ENCODE assay signal across 18 cellular contexts in the genomic region with DNA sequence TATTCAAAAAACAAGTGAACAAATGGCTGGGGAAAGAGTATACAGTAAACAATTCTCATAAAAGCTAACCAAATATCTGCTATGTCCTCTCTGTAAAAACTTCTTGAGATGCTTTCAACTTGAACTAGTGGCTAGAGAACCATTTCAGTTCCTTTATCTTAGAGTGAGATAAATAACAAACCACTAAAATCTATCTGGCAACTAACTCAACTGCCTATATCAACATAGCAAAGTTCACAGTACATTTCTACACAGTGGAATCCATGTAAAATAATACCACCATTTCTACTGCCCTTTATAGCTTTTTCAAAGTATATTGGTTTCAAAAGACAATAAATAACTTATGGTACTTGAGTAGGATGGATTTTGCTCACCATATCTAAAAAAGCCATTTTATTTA.
DNase-seq lines count a peak whose midpoint lies in the region; ATAC-seq, FAIRE-seq and TF ChIP-seq lines count a peak whose summit lies in the region.
"Had no signal": no experiment of that assay in that cellular context is flagged by ENCODE, and none has a peak within 500 bp of the region (broad histone marks: within the 10 kb centered on the region; RNA-seq: fewer than 3 reads in every experiment).

No MANE protein-coding gene starts in this region.

- ATAC-seq in GM18909 (IDR thresholded peaks at IDR 0.05; ENCODE audit: poor library complexity, unreplicated experiment): peak; percentile 33
- no peak for ATAC-seq in HG03108 (IDR thresholded peaks at IDR 0.05; ENCODE audit: unreplicated experiment)
- ATAC-seq: Right ventricle myocardium inferior had no signal

- H3K36me3 ChIP-seq in A673 (ENCODE audit: insufficient read depth, low read length, poor library complexity, severe bottlenecking) (peaks cover 4% of the 10 kb centered on the region), adipocyte (ENCODE audit: control insufficient read depth, insufficient read depth, low read length, severe bottlenecking) (no peaks in the 10 kb centered on the region)

- no peak for FAIRE-seq in HTR-8/SVneo (lab: Jason Lieb, UNC)
- FAIRE-seq: A204.1 had no signal

- H3K9me3 ChIP-seq in A673 (ENCODE audit: low read depth, low read length, poor library complexity, severe bottlenecking) (no peaks in the 10 kb centered on the region), adipocyte (ENCODE audit: control insufficient read depth, low read length) (no peaks in the 10 kb centered on the region)

- DNase-seq in A673 (ENCODE audit: low spot score): no peak
- DNase-seq in adipocyte (ENCODE audit: low read depth): peak; percentile 2
- DNase-seq in fibroblast of the aortic adventitia (ENCODE audit: low read depth): peak; percentile 39
- no peak for DNase-seq in SIG-M5 treated with dmso at 0.1 percent for 504 hours (lab: John Stamatoyannopoulos, UW; ENCODE audit: unreplicated experiment)
- DNase-seq in HTR-8/SVneo (ENCODE audit: insufficient read length, low spot score): no peak
- no peak for DNase-seq in activated naive CD4-positive, alpha-beta T cell treated with Interleukin-2 at 50 U/mL for 16 hours
- DNase-seq: GOT3, HCEC 1CT, Kasumi-1, NCI-H1694, NCI-H2081, NCI-H2171, NCI-H345, NCI-H524 treated with DMSO at 0.1 percent for 48 hours had no signal

- H3K4me1 ChIP-seq in A673 (ENCODE audit: insufficient read depth, low read length, poor library complexity, severe bottlenecking) (peaks cover 36% of the 10 kb centered on the region), adipocyte (ENCODE audit: control insufficient read depth, insufficient read depth, low read length) (peaks cover 11% of the 10 kb centered on the region)

- CTCF ChIA-PET in A673 (lab: Charles Lee): no interaction called here

- POLR2A ChIA-PET in A673 (lab: Charles Lee; ENCODE audit: low non-redundant PET): no interaction called here

- H3K27ac ChIP-seq in A673 (ENCODE audit: low read depth, low read length, poor library complexity, severe bottlenecking): peak overlapping the region; percentile 1

- intact Hi-C loops in A673 (cut with micrococcal nuclease; ENCODE audit: unreplicated experiment): loop anchor here (2.0 to 10.0 kb wide), 5 partner anchors 113 to 1657 kb away; no protein-coding TSS in a partner anchor

- BruUV-seq in A673 (replicated peaks; lab: Mats Ljungman, UMichigan): no TSS peak

- H3K4me3 ChIP-seq in A673 (ENCODE audit: low read depth, low read length, poor library complexity, severe bottlenecking) (no peak overlapping the region), adipocyte (ENCODE audit: low read length) (no peak overlapping the region), fibroblast of the aortic adventitia (ENCODE audit: low read depth, low read length) (no peak overlapping the region)

- no peak overlapping the region for H3K9ac ChIP-seq in adipocyte (ENCODE audit: low read length)

- TF ChIP-seq CTCF in A673 (conservative IDR thresholded peaks at IDR 0.05; ENCODE audit: low read depth, low read length) (no peak), fibroblast of the aortic adventitia (IDR thresholded peaks at IDR 0.05; ENCODE audit: insufficient read depth, low read length) (no peak)

- H3K27me3 ChIP-seq in A673 (replicated peaks; ENCODE audit: insufficient read depth, low read depth, low read length, poor library complexity) (no peaks in the 10 kb centered on the region), adipocyte (replicated peaks; ENCODE audit: control insufficient read depth, insufficient read depth, low read length) (no peaks in the 10 kb centered on the region)

Comparison
In these comparisons a context has a peak if more than half of its experiments do, and no peak if none do; other contexts are left out.
1. DNase-seq: peak in adipocyte (single experiment) and fibroblast of the aortic adventitia (single experiment); none in A673 (single experiment), SIG-M5 treated with dmso at 0.1 percent for 504 hours (single experiment), HTR-8/SVneo (single experiment) and activated naive CD4-positive, alpha-beta T cell treated with Interleukin-2 at 50 U/mL for 16 hours (single experiment).